ENCODE assay signal across 8 cellular contexts in genomic region chr12:117189725-117190209, GRCh38. TPM values are rescaled to one million over a fixed set of nuclear protein-coding genes. Genes with fewer than 3 reads are reported as not detected.
DNase-seq lines count a peak whose midpoint lies in the region; ATAC-seq and TF ChIP-seq lines count a peak whose summit lies in the region.

No MANE protein-coding gene starts in this region.

- H3K9ac ChIP-seq in HUES64 (ENCODE audit: low read depth, low read length) (peak overlapping the region; percentile 91), colonic mucosa (ENCODE audit: low read depth in 2 of 2, low read length in 2 of 2) (peak overlapping the region; percentile 76 to 83), liver (ENCODE audit: low read depth in 1 of 2, low read length in 2 of 2) (peak overlapping the region; percentile 1 to 24)

- WGBS in HUES64: under 1% methylated on average over 52 of the region's 52 CpGs
- WGBS in liver: under 1% methylated on average over 52 of the region's 52 CpGs

- in situ Hi-C loops in G401 (cut with HindIII; ENCODE audit: low sequenced_read_pairs): no loop called here

- TF ChIP-seq CTCF in colonic mucosa (IDR thresholded peaks at IDR 0.05) (no peak), liver (IDR thresholded peaks at IDR 0.05; ENCODE audit: low read depth, low read length, missing input control) (no peak)

- DNase-seq in G401 (ENCODE audit: low spot score) (peak; percentile 39), colonic mucosa (peak; percentile 42), epidermal melanocyte (ENCODE audit: insufficient read length, low spot score) (no peak)
- DNase-seq in stimulated activated CD4-positive, alpha-beta T cell treated with anti-CD3 and anti-CD28 coated beads, Interleukin-4, amount 100 ng/mL, for 4 hours: peak; percentile 20 to 26

- H3K9me3 ChIP-seq in HUES64 (ENCODE audit: insufficient read depth, low read depth, low read length): no peaks in the 10 kb centered on the region
- H3K9me3 ChIP-seq in colonic mucosa: no peaks in the 10 kb centered on the region
- H3K9me3 ChIP-seq in liver (ENCODE audit: control insufficient read depth in 4 of 4, low read length in 3 of 4): no peaks in the 10 kb centered on the region

- H3K27ac ChIP-seq in HUES64 (ENCODE audit: low read depth, low read length) (no peak overlapping the region), colonic mucosa (peak overlapping the region; percentile 55), liver (ENCODE audit: low read depth in 1 of 2, low read length in 2 of 2) (peak overlapping the region; percentile 76 to 82)

- ATAC-seq in GM21529 (IDR thresholded peaks at IDR 0.05; ENCODE audit: unreplicated experiment): peak; percentile 42
- ATAC-seq in activated CD4-positive, CD25-positive, alpha-beta regulatory T cell treated with anti-CD3 and anti-CD28 coated beads, Interleukin-2, amount 50 U/mL, for 24 hours: peak; percentile 6 to 12

- H3K4me3 ChIP-seq in HUES64 (ENCODE audit: low read length) (peak overlapping the region; percentile 99), colonic mucosa (peak overlapping the region; percentile 83), liver (ENCODE audit: low read depth in 1 of 3, low read length in 3 of 3) (peak overlapping the region; percentile 87 to 97 (median 93))

- H3K4me1 ChIP-seq in HUES64 (ENCODE audit: insufficient read depth, low read length): peaks cover 12% of the 10 kb centered on the region; the same call in 1 of the 2 replicates
- H3K4me1 ChIP-seq in colonic mucosa: peaks cover 7% of the 10 kb centered on the region
- H3K4me1 ChIP-seq in liver (ENCODE audit: control insufficient read depth in 4 of 4, insufficient read depth in 4 of 4, low read length in 3 of 4): peaks cover 5 to 24% (median 14%) of the 10 kb centered on the region in 4 donors

- H3K27me3 ChIP-seq in HUES64 (ENCODE audit: insufficient read depth, low read length) (no peaks in the 10 kb centered on the region), colonic mucosa (no peaks in the 10 kb centered on the region), liver (ENCODE audit: control insufficient read depth in 4 of 4, insufficient read depth in 4 of 4, low read length in 3 of 4) (no peaks in the 10 kb centered on the region)

- peaks cover 27% of the 10 kb centered on the region for H3K36me3 ChIP-seq in HUES64 (ENCODE audit: insufficient read depth, low read length)
- no peaks in the 10 kb centered on the region for H3K36me3 ChIP-seq in colonic mucosa
- peaks cover 1 to 8% (median 6%) of the 10 kb centered on the region in 4 donors for H3K36me3 ChIP-seq in liver (ENCODE audit: control insufficient read depth in 4 of 4, insufficient read depth in 3 of 4, low read depth in 1 of 4, low read length in 3 of 4)

- intact Hi-C loops in colonic mucosa (cut with DNase I): no loop called here

- no peak for TF ChIP-seq RAD21 in liver (IDR thresholded peaks at IDR 0.05)

TF ChIP-seq in liver, 16 proteins besides CTCF, POLR2A, EP300 and RAD21:
- TF ChIP-seq EGR1 (IDR thresholded peaks at IDR 0.05; ENCODE audit: low read depth in 2 of 2) (no peak), JUND (IDR thresholded peaks at IDR 0.05) (no peak), SP1 (IDR thresholded peaks at IDR 0.05) (no peak), NR2F2 (IDR thresholded peaks at IDR 0.05) (no peak), ATF3 (IDR thresholded peaks at IDR 0.05) (no peak), TAF1 (conservative IDR thresholded peaks at IDR 0.05) (no peak), YY1 (IDR thresholded peaks at IDR 0.05) (no peak), MAX (IDR thresholded peaks at IDR 0.05) (no peak), ZBTB33 (IDR thresholded peaks at IDR 0.05) (no peak), FOXA2 (IDR thresholded peaks at IDR 0.05) (no peak), FOXA1 (IDR thresholded peaks at IDR 0.05) (no peak), GABPA (IDR thresholded peaks at IDR 0.05 in 1 of 2, conservative IDR thresholded peaks at IDR 0.05 in 1 of 2) (no peak), REST (IDR thresholded peaks at IDR 0.05) (no peak), RXRA (IDR thresholded peaks at IDR 0.05) (no peak), HNF4A (conservative IDR thresholded peaks at IDR 0.05) (no peak), HNF4G (IDR thresholded peaks at IDR 0.05) (no peak)

RNA-seq across cellular contexts. Expression of gene FBXO21, which starts 0.5 kb away (rescaled TPM):
- 43.5 and 58.9 TPM in 2 replicates for total RNA-seq in G401 (2014; rRNA removed; shearing (Covaris generic))
- 27.2 TPM for polyA plus RNA-seq in HUES64 (2013, experiment 1 of 2)
- polyA plus RNA-seq in HUES64 (2013, experiment 2 of 2): 29.6 TPM
- total RNA-seq in colonic mucosa (10 to 100 TPM; 34.5 to 34.7 TPM), liver (10 to 100 TPM; 25.5 to 54.4 TPM)
- polyA plus RNA-seq in liver: 10 to 100 TPM; 12.9 to 16.7 TPM

Comparison
In these comparisons a context has a peak if more than half of its experiments do, and no peak if none do; other contexts are left out.
1. H3K9ac ChIP-seq: peak in every context shown above with its lines; median percentile 91 in HUES64; 80 in colonic mucosa; 12 in liver.